In genomic region chr5:42993516-42994284, GRCh38 we compare ENCODE assay signal across 8 cellular contexts. TPM values are rescaled to one million over a fixed set of nuclear protein-coding genes. Genes with fewer than 3 reads are reported as not detected.
DNase-seq lines count a peak whose midpoint lies in the region; ATAC-seq and TF ChIP-seq lines count a peak whose summit lies in the region.

No MANE protein-coding gene starts in this region.

- ATAC-seq in HG02571 (IDR thresholded peaks at IDR 0.05; ENCODE audit: unreplicated experiment) = no peak

- CTCF ChIA-PET in activated CD4-positive, alpha-beta memory T cell treated with anti-CD3 and anti-CD28 coated beads for 36 hours (lab: Charles Lee) = interaction anchor here (0.7 to 7.9 kb wide), 15 partner anchors 9 to 127 kb away, joined by 3 to 126 read pairs (median 8); partner anchors contain the start of genes ANXA2R and ZNF131

- H3K27ac ChIP-seq in HUES6 (ENCODE audit: low read depth, low read length) = no peak overlapping the region
- H3K27ac ChIP-seq in epithelial cell of prostate = peak overlapping the region; percentile 86
- H3K27ac ChIP-seq in neural progenitor cell = no peak overlapping the region

- POLR2A ChIA-PET in activated CD4-positive, alpha-beta memory T cell treated with anti-CD3 and anti-CD28 coated beads for 36 hours (lab: Charles Lee) = interaction anchor here (0.8 to 5.7 kb wide), 11 partner anchors 14 to 320 kb away, joined by 3 to 93 read pairs (median 10); partner anchors contain the start of gene HMGCS1

- H3K9me3 ChIP-seq in HUES6 (ENCODE audit: control insufficient read depth, insufficient read depth, low read depth, low read length) = peaks cover 11% of the 10 kb centered on the region; the same call in 1 of the 2 replicates
- peaks cover 3% of the 10 kb centered on the region for H3K9me3 ChIP-seq in neural progenitor cell (ENCODE audit: low read depth)

- no peak overlapping the region for H3K4me2 ChIP-seq in neural progenitor cell

- DNase-seq in GM12865 (ENCODE audit: low read depth) = peak; percentile 72
- DNase-seq in activated CD4-positive, alpha-beta memory T cell treated with anti-CD3 and anti-CD28 coated beads for 36 hours = peak; percentile 69
- no peak for DNase-seq in epithelial cell of prostate (ENCODE audit: low read depth, low spot score)
- DNase-seq in neural progenitor cell (ENCODE audit: low spot score) = peak; percentile 37
- no peak for DNase-seq in NCI-H2171 treated with DMSO at 0.1 percent for 48 hours (lab: John Stamatoyannopoulos, UW)
- DNase-seq in UCSD-AML1 (lab: John Stamatoyannopoulos, UW; ENCODE audit: unreplicated experiment) = no peak

- peaks cover 11% of the 10 kb centered on the region for H4K20me1 ChIP-seq in neural progenitor cell (ENCODE audit: low read depth)

- peaks cover 11% of the 10 kb centered on the region for H3K36me3 Mint-ChIP-seq in activated CD4-positive, alpha-beta memory T cell treated with anti-CD3 and anti-CD28 coated beads for 36 hours
- no peaks in the 10 kb centered on the region for H3K36me3 Mint-ChIP-seq in neural progenitor cell

- H3K4me3 ChIP-seq in GM12865 (ENCODE audit: low read depth, low read length) (peak overlapping the region; percentile 58), HUES6 (ENCODE audit: low read depth, low read length) (peak overlapping the region; percentile 57), neural progenitor cell (no peak overlapping the region)

- no peaks in the 10 kb centered on the region for H3K79me2 ChIP-seq in neural progenitor cell (ENCODE audit: low read depth)

- peaks cover 90% of the 10 kb centered on the region for H3K27me3 ChIP-seq in HUES6 (ENCODE audit: control insufficient read depth, insufficient read depth, low read length)
- peaks cover 100% of the 10 kb centered on the region for H3K27me3 ChIP-seq in neural progenitor cell

- H3K4me1 ChIP-seq in HUES6 (ENCODE audit: control insufficient read depth, insufficient read depth, low read length) = no peaks in the 10 kb centered on the region
- no peaks in the 10 kb centered on the region for H3K4me1 ChIP-seq in neural progenitor cell

- H3F3A ChIP-seq in neural progenitor cell (ENCODE audit: low read depth) = peaks cover 27% of the 10 kb centered on the region

- TF ChIP-seq CTCF in GM12865 (IDR thresholded peaks at IDR 0.05; ENCODE audit: insufficient read depth, low read depth, low read length, missing control alignments) (no peak), neural progenitor cell (IDR thresholded peaks at IDR 0.05) (no peak)

- peak overlapping the region; percentile 87 for H3K4me3 Mint-ChIP-seq in activated CD4-positive, alpha-beta memory T cell treated with anti-CD3 and anti-CD28 coated beads for 36 hours
- peak overlapping the region; percentile 44 for H3K4me3 Mint-ChIP-seq in neural progenitor cell

- H3K4me1 Mint-ChIP-seq in activated CD4-positive, alpha-beta memory T cell treated with anti-CD3 and anti-CD28 coated beads for 36 hours (ENCODE audit: low read depth) = peaks cover 33% of the 10 kb centered on the region
- H3K4me1 Mint-ChIP-seq in neural progenitor cell = peaks cover 24% of the 10 kb centered on the region

- no peaks in the 10 kb centered on the region for H3K36me3 ChIP-seq in HUES6 (ENCODE audit: control insufficient read depth, insufficient read depth, low read length)
- no peaks in the 10 kb centered on the region for H3K36me3 ChIP-seq in neural progenitor cell

- peak overlapping the region; percentile 94 for H3K27ac Mint-ChIP-seq in activated CD4-positive, alpha-beta memory T cell treated with anti-CD3 and anti-CD28 coated beads for 36 hours
- no peak overlapping the region for H3K27ac Mint-ChIP-seq in neural progenitor cell

- intact Hi-C loops in activated CD4-positive, alpha-beta memory T cell treated with anti-CD3 and anti-CD28 coated beads for 36 hours (cut with micrococcal nuclease) = loop anchor here (1.0 to 10.0 kb wide), 11 partner anchors 15 to 1121 kb away; partner anchors contain the start of genes ANXA2R, NIM1K, OXCT1 and TMEM267

- H3K9me3 Mint-ChIP-seq in activated CD4-positive, alpha-beta memory T cell treated with anti-CD3 and anti-CD28 coated beads for 36 hours = peaks cover 7% of the 10 kb centered on the region
- peaks cover 20% of the 10 kb centered on the region for H3K9me3 Mint-ChIP-seq in neural progenitor cell

- H3K9ac ChIP-seq in HUES6 (ENCODE audit: low read length) (no peak overlapping the region), neural progenitor cell (no peak overlapping the region)

- H3K27me3 Mint-ChIP-seq in activated CD4-positive, alpha-beta memory T cell treated with anti-CD3 and anti-CD28 coated beads for 36 hours = no peaks in the 10 kb centered on the region
- peaks cover 81% of the 10 kb centered on the region for H3K27me3 Mint-ChIP-seq in neural progenitor cell (ENCODE audit: insufficient read depth, low read depth)

- no peak overlapping the region for H2AFZ ChIP-seq in neural progenitor cell (replicated peaks)

RNA-seq across cellular contexts. Expression of gene ANXA2R, which starts 46.4 kb away (rescaled TPM):
- 1 to 10 TPM; 2.8 to 3.8 TPM for total RNA-seq in activated CD4-positive, alpha-beta memory T cell treated with anti-CD3 and anti-CD28 coated beads for 36 hours
- total RNA-seq in neural progenitor cell (ENCODE audit: low replicate concordance) = 0.17 and 0.74 TPM in 2 replicates

Comparison
In these comparisons a context has a peak if more than half of its experiments do, and no peak if none do; other contexts are left out.
1. DNase-seq: peak in GM12865 (single experiment), activated CD4-positive, alpha-beta memory T cell treated with anti-CD3 and anti-CD28 coated beads for 36 hours (single experiment) and neural progenitor cell (single experiment); none in epithelial cell of prostate (single experiment), NCI-H2171 treated with DMSO at 0.1 percent for 48 hours (single experiment) and UCSD-AML1 (single experiment).